20 cellular contexts compared by ENCODE assay signal in the genomic region with DNA sequence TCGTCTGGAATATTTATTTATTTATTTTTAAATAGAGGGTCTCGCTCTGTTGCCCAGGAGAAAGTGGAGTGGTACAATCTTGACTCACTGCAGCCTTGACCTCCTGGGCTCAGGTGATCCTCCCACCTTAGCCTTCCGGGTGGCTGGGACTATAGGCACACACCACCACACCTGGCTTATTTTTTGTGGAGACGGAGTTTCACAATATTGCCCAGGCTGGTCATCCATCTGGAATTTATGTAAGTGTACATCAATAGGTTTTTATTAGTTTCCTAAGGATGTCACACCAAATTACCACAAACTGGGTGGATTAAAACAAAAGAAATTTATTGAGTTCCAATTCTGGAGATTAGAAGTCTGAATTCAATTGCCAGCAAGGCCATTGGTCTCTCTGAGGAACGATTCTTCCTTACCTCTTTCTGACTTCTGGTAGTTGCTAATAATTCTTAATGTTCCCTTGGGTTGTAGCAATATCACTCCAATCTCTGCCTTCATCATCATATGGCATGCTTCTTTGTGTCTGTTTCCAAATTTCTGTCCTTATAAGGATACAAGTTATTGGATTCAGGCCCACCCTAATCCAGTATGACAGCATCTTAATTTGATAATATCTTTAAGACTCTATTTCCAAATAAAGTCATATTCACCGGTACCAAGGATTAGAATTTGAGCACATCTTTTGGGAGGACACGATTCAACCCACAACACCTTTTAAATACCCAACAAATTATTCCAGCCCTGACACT.
"Had no signal": no experiment of that assay in that cellular context is flagged by ENCODE, and none has a peak within 500 bp of the region (broad histone marks: within the 10 kb centered on the region; RNA-seq: fewer than 3 reads in every experiment).

No MANE protein-coding gene starts in this region.

- H3K4me3 ChIP-seq: esophagus squamous epithelium, hepatocyte, prostate gland, skin epidermis, thoracic aorta, transverse colon had no signal

- H3K27ac ChIP-seq: esophagus squamous epithelium, hepatocyte, parathyroid adenoma, prostate gland, skin epidermis, thoracic aorta, transverse colon had no signal

- ATAC-seq: effector memory CD8-positive, alpha-beta T cell; left colon; left ventricle myocardium superior; naive thymus-derived CD4-positive, alpha-beta T cell; sciatic nerve; stimulated activated naive B cell treated with anti-CD40 and anti-IgM and Interleukin-4, amounts not matched to agents 10 μg/mL and 1 μg/mL and 100 μg/mL, for 72 hours; stimulated activated naive CD8-positive, alpha-beta T cell treated with anti-CD3 and anti-CD28 coated beads, Interleukin-15, amount 100 ng/mL, for 72 hours had no signal

- H3K4me2 ChIP-seq: hepatocyte had no signal

- H3K27me3 ChIP-seq: esophagus squamous epithelium, hepatocyte, transverse colon had no signal

- H3K36me3 ChIP-seq: esophagus squamous epithelium, prostate gland, thoracic aorta, transverse colon had no signal

- H3K9ac ChIP-seq: parathyroid adenoma had no signal

- H2AFZ ChIP-seq: hepatocyte, parathyroid adenoma had no signal

- DNase-seq: effector memory CD8-positive, alpha-beta T cell; esophagus squamous epithelium; foreskin melanocyte; head of caudate nucleus; left colon; left ventricle myocardium superior; naive thymus-derived CD4-positive, alpha-beta T cell; nephron progenitor cell; stimulated activated CD4-positive, alpha-beta T cell treated with anti-CD3 and anti-CD28 coated beads, Interleukin-2, amount 100 ng/mL, for 24 hours; stimulated activated CD4-positive, alpha-beta T cell treated with anti-CD3 and anti-CD28 coated beads, Interleukin-4, amount 100 ng/mL, for 4 hours; stimulated activated naive B cell treated with anti-CD40 and anti-IgM and Interleukin-4, amounts not matched to agents 10 μg/mL and 1 μg/mL and 100 μg/mL, for 72 hours; stimulated activated naive CD8-positive, alpha-beta T cell treated with anti-CD3 and anti-CD28 coated beads, Interleukin-15, amount 100 ng/mL, for 72 hours; substantia nigra; transverse colon had no signal

- H3K79me2 ChIP-seq: hepatocyte, parathyroid adenoma had no signal

- H3K4me1 ChIP-seq: parathyroid adenoma, prostate gland had no signal

- H3K9me3 ChIP-seq: esophagus squamous epithelium, prostate gland had no signal
